21 cellular contexts compared by ENCODE assay signal in genomic region chr4:78171482-78171881, GRCh38.
DNase-seq lines count a peak whose midpoint lies in the region; ATAC-seq and TF ChIP-seq lines count a peak whose summit lies in the region.
"Had no signal": no experiment of that assay in that cellular context is flagged by ENCODE, and none has a peak within 500 bp of the region (broad histone marks: within the 10 kb centered on the region; RNA-seq: fewer than 3 reads in every experiment).

No MANE protein-coding gene starts in this region.

- H4K20me1 ChIP-seq in neural progenitor cell (ENCODE audit: low read depth) = no peaks in the 10 kb centered on the region

- no peaks in the 10 kb centered on the region for H3K27me3 ChIP-seq in foreskin keratinocyte
- no peaks in the 10 kb centered on the region for H3K27me3 ChIP-seq in neural progenitor cell
- peaks cover 0 to 2% of the 10 kb centered on the region in 2 donors for H3K27me3 ChIP-seq in aorta (ENCODE audit: control insufficient read depth in 1 of 2, insufficient read depth in 2 of 2, low read length in 1 of 2)
- H3K27me3 ChIP-seq: MG63 had no signal

- H3K4me1 ChIP-seq in foreskin keratinocyte (peaks cover 1% of the 10 kb centered on the region), neural progenitor cell (peaks cover 28% of the 10 kb centered on the region), aorta (ENCODE audit: control insufficient read depth in 1 of 2, insufficient read depth in 2 of 2, low read length in 2 of 2) (no peaks in the 10 kb centered on the region)

- no peak overlapping the region for H3K4me2 ChIP-seq in neural progenitor cell

- H3K9me3 Mint-ChIP-seq in neural progenitor cell = peaks cover 2% of the 10 kb centered on the region
- H3K9me3 Mint-ChIP-seq: CD4-positive, alpha-beta T cell had no signal

- no peaks in the 10 kb centered on the region for H3K36me3 Mint-ChIP-seq in neural progenitor cell

- H3K4me3 Mint-ChIP-seq in neural progenitor cell = no peak overlapping the region
- H3K4me3 Mint-ChIP-seq: B cell; CD4-positive, alpha-beta T cell had no signal

- H3K4me1 Mint-ChIP-seq in neural progenitor cell = peaks cover 12% of the 10 kb centered on the region
- H3K4me1 Mint-ChIP-seq: B cell had no signal

- TF ChIP-seq CTCF in foreskin keratinocyte (conservative IDR thresholded peaks at IDR 0.05) (peak; percentile 19), neural progenitor cell (IDR thresholded peaks at IDR 0.05) (peak; percentile 16)

- H3K9ac ChIP-seq in neural progenitor cell = no peak overlapping the region

- no peak overlapping the region for H3K27ac Mint-ChIP-seq in neural progenitor cell
- H3K27ac Mint-ChIP-seq: B cell; CD4-positive, alpha-beta T cell had no signal

- peaks cover 4% of the 10 kb centered on the region for H3K79me2 ChIP-seq in neural progenitor cell (ENCODE audit: low read depth)

- H2AFZ ChIP-seq in neural progenitor cell (replicated peaks) = no peak overlapping the region

- intact Hi-C loops in aorta (cut with DNase I) = no loop called here

- WGBS in aorta, 2 donors = 93 to 94% methylated on average over 6 of the region's 6 CpGs

- no peaks in the 10 kb centered on the region for H3K36me3 ChIP-seq in neural progenitor cell
- no peaks in the 10 kb centered on the region for H3K36me3 ChIP-seq in aorta (ENCODE audit: control insufficient read depth in 1 of 2, insufficient read depth in 2 of 2, low read length in 1 of 2)
- H3K36me3 ChIP-seq: MG63 had no signal

- ATAC-seq in foreskin keratinocyte (no peak), aorta (ENCODE audit: low FRiP score) (no peak)

- H3K4me3 ChIP-seq in neural progenitor cell = no peak overlapping the region
- H3K4me3 ChIP-seq in aorta (ENCODE audit: low read length in 2 of 2) = no peak overlapping the region
- H3K4me3 ChIP-seq: MG63 had no signal

- H3K27ac ChIP-seq in foreskin keratinocyte (no peak overlapping the region), neural progenitor cell (no peak overlapping the region), aorta (ENCODE audit: low read depth in 1 of 2, low read length in 2 of 2) (no peak overlapping the region)
- H3K27ac ChIP-seq: 22Rv1 had no signal

- peaks cover 2% of the 10 kb centered on the region for H3K27me3 Mint-ChIP-seq in neural progenitor cell (ENCODE audit: insufficient read depth, low read depth)

- H3F3A ChIP-seq in neural progenitor cell (ENCODE audit: low read depth) = peaks cover 11% of the 10 kb centered on the region

- DNase-seq in DMS 273 (lab: John Stamatoyannopoulos, UW; ENCODE audit: unreplicated experiment) = peak; percentile 13
- no peak for DNase-seq in DMS 273 treated with DMSO at 0.1 percent for 48 hours (lab: John Stamatoyannopoulos, UW)
- DNase-seq in NCI-H69 (lab: John Stamatoyannopoulos, UW) = peak; percentile 43
- no peak for DNase-seq in foreskin keratinocyte
- peak; percentile 18 for DNase-seq in neural progenitor cell (ENCODE audit: low spot score)
- no peak for DNase-seq in aorta
- no peak for DNase-seq in activated CD4-positive, CD25-positive, alpha-beta regulatory T cell (lab: John Stamatoyannopoulos, UW)
- no peak for DNase-seq in activated effector memory CD4-positive, alpha-beta T cell treated with Interleukin-2 at 50 U/mL for 16 hours
- DNase-seq: Calu3; CD4-positive, alpha-beta T cell; DND-41; GDM1; Karpas-422; MG63; NCI-H1092; NCI-H2081 treated with DMSO at 0.1 percent for 48 hours; NCI-H226; NCI-H524 treated with DMSO at 0.1 percent for 48 hours; NK-92 treated with Interleukin-12 subunit alpha and Interleukin-12 subunit beta, amount 100 ng/mL, for 24 hours had no signal

- no peaks in the 10 kb centered on the region for H3K9me3 ChIP-seq in neural progenitor cell (ENCODE audit: low read depth)
- peaks cover 2% of the 10 kb centered on the region for H3K9me3 ChIP-seq in aorta (ENCODE audit: control insufficient read depth, low read length)
- H3K9me3 ChIP-seq: MG63 had no signal

Comparison
In these comparisons a context has a peak if more than half of its experiments do, and no peak if none do; other contexts are left out.
1. DNase-seq: peak in DMS 273 (single experiment), NCI-H69 (single experiment) and neural progenitor cell (single experiment); none in DMS 273 treated with DMSO at 0.1 percent for 48 hours (single experiment), foreskin keratinocyte (0 of 2), aorta (0 of 2), activated CD4-positive, CD25-positive, alpha-beta regulatory T cell (0 of 4) and activated effector memory CD4-positive, alpha-beta T cell treated with Interleukin-2 at 50 U/mL for 16 hours (single experiment).